In the genomic region with DNA sequence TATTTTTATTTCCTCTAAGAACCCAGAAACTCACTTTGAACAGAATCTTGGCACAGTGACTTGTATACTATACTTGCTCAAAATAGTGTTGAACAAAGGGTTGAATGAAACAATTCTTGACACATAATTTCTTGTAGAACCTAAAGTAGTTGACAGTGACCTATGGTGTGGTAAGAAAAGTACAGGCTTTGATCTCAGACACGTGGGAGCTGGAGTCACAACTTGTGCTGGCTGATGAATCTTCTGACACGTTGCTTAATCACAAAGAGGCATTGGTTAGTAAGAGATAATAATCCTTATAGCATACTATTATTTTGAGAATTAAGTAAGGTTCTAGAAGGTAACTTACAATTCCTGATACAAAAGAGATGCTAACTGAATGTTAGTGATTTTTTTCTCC, we compare ENCODE assay signal across 29 cellular contexts. TPM values are rescaled to one million over a fixed set of nuclear protein-coding genes. Genes with fewer than 3 reads are reported as not detected.
DNase-seq lines count a peak whose midpoint lies in the region; ATAC-seq, FAIRE-seq and TF ChIP-seq lines count a peak whose summit lies in the region.
"Had no signal": no experiment of that assay in that cellular context is flagged by ENCODE, and none has a peak within 500 bp of the region (broad histone marks: within the 10 kb centered on the region; RNA-seq: fewer than 3 reads in every experiment).

No MANE protein-coding gene starts in this region.

- H3K79me2 ChIP-seq in endothelial cell of umbilical vein (ENCODE audit: control insufficient read depth, insufficient read depth, low read length) = no peaks in the 10 kb centered on the region
- H3K79me2 ChIP-seq: parathyroid adenoma had no signal

- dilution Hi-C loops in endothelial cell of umbilical vein (cut with MboI; ENCODE audit: extremely low pct_ligation_motif_present, low sequenced_read_pairs) = no loop called here

- H3K36me3 Mint-ChIP-seq in activated naive CD4-positive, alpha-beta T cell treated with anti-CD3 and anti-CD28 coated beads, Interleukin-2, amount 50 U/mL, for 72 hours = no peaks in the 10 kb centered on the region
- no peaks in the 10 kb centered on the region for H3K36me3 Mint-ChIP-seq in activated CD8-positive, alpha-beta T cell treated with anti-CD3 and anti-CD28 coated beads for 36 hours (ENCODE audit: low read depth)
- H3K36me3 Mint-ChIP-seq: stimulated activated memory B cell treated with anti-CD40 and anti-IgM and Interleukin-4, amounts not matched to agents 10 μg/mL and 1 μg/mL and 100 μg/mL, for 72 hours had no signal

- TF ChIP-seq CTCF in activated CD8-positive, alpha-beta T cell treated with anti-CD3 and anti-CD28 coated beads for 36 hours (IDR thresholded peaks at IDR 0.05) = no peak
- TF ChIP-seq CTCF in endothelial cell of umbilical vein (IDR thresholded peaks at IDR 0.05; ENCODE audit: extremely low read depth in 1 of 2, insufficient read depth in 1 of 2, low read depth in 1 of 2, low read length in 2 of 2) (no peak), spleen (IDR thresholded peaks at IDR 0.05 in 8 of 11, conservative IDR thresholded peaks at IDR 0.05 in 3 of 11) (no peak)

- H3K4me1 Mint-ChIP-seq in activated CD8-positive, alpha-beta T cell treated with anti-CD3 and anti-CD28 coated beads for 36 hours (ENCODE audit: low read depth) = peaks cover 13% of the 10 kb centered on the region
- H3K4me1 Mint-ChIP-seq: stimulated activated memory B cell treated with anti-CD40 and anti-IgM and Interleukin-4, amounts not matched to agents 10 μg/mL and 1 μg/mL and 100 μg/mL, for 72 hours had no signal

- H3K27me3 ChIP-seq in endothelial cell of umbilical vein (ENCODE audit: control insufficient read depth in 2 of 2, insufficient read depth in 2 of 2, low read length in 2 of 2) (no peaks in the 10 kb centered on the region), spleen (replicated peaks in 1 of 7) (no peaks in the 10 kb centered on the region)
- H3K27me3 ChIP-seq: cardiac muscle cell, heart right ventricle, sigmoid colon, testis, uterus had no signal

- H3K9me3 Mint-ChIP-seq in activated naive CD4-positive, alpha-beta T cell treated with anti-CD3 and anti-CD28 coated beads, Interleukin-2, amount 50 U/mL, for 72 hours = no peaks in the 10 kb centered on the region
- no peaks in the 10 kb centered on the region for H3K9me3 Mint-ChIP-seq in activated CD8-positive, alpha-beta T cell treated with anti-CD3 and anti-CD28 coated beads for 36 hours
- H3K9me3 Mint-ChIP-seq: activated T-helper 2 cell treated with anti-CD3 and anti-CD28 coated beads, Interferon-gamma antibody, Interleukin-2, Interleukin-4, amounts not matched to agents 10 μg/mL and 5 μg/mL and 100 μg/mL, durations not matched to agents 14 hours and 24 hours and 36 hours; stimulated activated memory B cell treated with anti-CD40 and anti-IgM and Interleukin-4, amounts not matched to agents 10 μg/mL and 1 μg/mL and 100 μg/mL, for 72 hours had no signal

- H3K4me3 Mint-ChIP-seq in activated CD8-positive, alpha-beta T cell treated with anti-CD3 and anti-CD28 coated beads for 36 hours = no peak overlapping the region
- H3K4me3 Mint-ChIP-seq: dendritic cell treated with granulocyte-macrophage colony-stimulating factor and Interleukin-4, amounts not matched to agents 40 ng/mL and 50 ng/mL, for 4 days; nephron progenitor cell; stimulated activated memory B cell treated with anti-CD40 and anti-IgM and Interleukin-4, amounts not matched to agents 10 μg/mL and 1 μg/mL and 100 μg/mL, for 72 hours had no signal

- H3K4me1 ChIP-seq in endothelial cell of umbilical vein (ENCODE audit: control insufficient read depth, extremely low read depth, insufficient read depth, low read length) = no peaks in the 10 kb centered on the region
- H3K4me1 ChIP-seq in spleen = no peaks in the 10 kb centered on the region
- H3K4me1 ChIP-seq: parathyroid adenoma, sigmoid colon, testis, uterus had no signal

- H3K9me1 ChIP-seq in endothelial cell of umbilical vein (replicated peaks; ENCODE audit: control insufficient read depth, extremely low read depth, insufficient read depth, low read length) = no peaks in the 10 kb centered on the region

- H3K27ac Mint-ChIP-seq in activated naive CD4-positive, alpha-beta T cell treated with anti-CD3 and anti-CD28 coated beads, Interleukin-2, amount 50 U/mL, for 72 hours = peak overlapping the region in 1 of 2 donors; percentile 0
- no peak overlapping the region for H3K27ac Mint-ChIP-seq in activated CD8-positive, alpha-beta T cell treated with anti-CD3 and anti-CD28 coated beads for 36 hours
- H3K27ac Mint-ChIP-seq: activated T-helper 2 cell treated with anti-CD3 and anti-CD28 coated beads, Interferon-gamma antibody, Interleukin-2, Interleukin-4, amounts not matched to agents 10 μg/mL and 5 μg/mL and 100 μg/mL, durations not matched to agents 14 hours and 24 hours and 36 hours; dendritic cell treated with granulocyte-macrophage colony-stimulating factor and Interleukin-4, amounts not matched to agents 40 ng/mL and 50 ng/mL, for 4 days; stimulated activated memory B cell treated with anti-CD40 and anti-IgM and Interleukin-4, amounts not matched to agents 10 μg/mL and 1 μg/mL and 100 μg/mL, for 72 hours had no signal

- no peak overlapping the region for H3K4me3 ChIP-seq in endothelial cell of umbilical vein (replicated peaks in 1 of 3; ENCODE audit: insufficient read depth in 1 of 3, low read depth in 1 of 3, low read length in 3 of 3)
- H3K4me3 ChIP-seq in spleen = no peak overlapping the region
- H3K4me3 ChIP-seq: cardiac muscle cell, heart right ventricle, sigmoid colon, testis, uterus had no signal

- H3K9ac ChIP-seq in endothelial cell of umbilical vein (replicated peaks; ENCODE audit: extremely low read depth, insufficient read depth, low read length) = no peak overlapping the region
- H3K9ac ChIP-seq: parathyroid adenoma had no signal

- 9 to 47% (median 22%) methylated on average over 2 of the region's 2 CpGs for WGBS in spleen, 5 donors

- CTCF ChIA-PET in activated CD8-positive, alpha-beta T cell treated with anti-CD3 and anti-CD28 coated beads for 36 hours (lab: Charles Lee) = no interaction called here
- CTCF ChIA-PET in endothelial cell of umbilical vein (lab: Charles Lee) = no interaction called here

- POLR2A ChIA-PET in activated CD8-positive, alpha-beta T cell treated with anti-CD3 and anti-CD28 coated beads for 36 hours (lab: Charles Lee) = no interaction called here
- POLR2A ChIA-PET in endothelial cell of umbilical vein (lab: Charles Lee) = no interaction called here

- FAIRE-seq in endothelial cell of umbilical vein (lab: Jason Lieb, UNC) = no peak
- FAIRE-seq: TTC549 had no signal

- H3K4me2 ChIP-seq in endothelial cell of umbilical vein (ENCODE audit: insufficient read depth, low read length) = no peak overlapping the region

- H3K36me3 ChIP-seq in endothelial cell of umbilical vein (ENCODE audit: control insufficient read depth in 2 of 2, extremely low read depth in 1 of 2, insufficient read depth in 2 of 2, low read length in 2 of 2) (no peaks in the 10 kb centered on the region), spleen (no peaks in the 10 kb centered on the region)
- H3K36me3 ChIP-seq: cardiac muscle cell, heart right ventricle, sigmoid colon, uterus had no signal

- no peak for DNase-seq in activated naive CD4-positive, alpha-beta T cell treated with anti-CD3 and anti-CD28 coated beads, Interleukin-2, amount 50 U/mL, for 72 hours (ENCODE audit: low spot score in 2 of 2)
- no peak for DNase-seq in activated naive CD4-positive, alpha-beta T cell treated with anti-CD3 and anti-CD28 coated beads, Interleukin-2, amount 50 U/mL, for 16 hours
- DNase-seq in activated CD8-positive, alpha-beta T cell treated with anti-CD3 and anti-CD28 coated beads for 36 hours = peak; percentile 43
- DNase-seq in endothelial cell of umbilical vein (ENCODE audit: low read depth, low spot score) (peak; percentile 49), NCI-H2171 (lab: John Stamatoyannopoulos, UW) (no peak), spleen (no peak)
- DNase-seq in stimulated activated naive CD8-positive, alpha-beta T cell treated with anti-CD3 and anti-CD28 coated beads, Interleukin-15, Interleukin-2, amounts not matched to agents 100 U/mL and 50 U/mL, for 24 hours = peak; percentile 7
- DNase-seq: ACHN; activated CD4-positive, CD25-positive, alpha-beta regulatory T cell treated with anti-CD3 and anti-CD28 coated beads, Interleukin-2, amount 50 U/mL, for 72 hours; amniotic stem cell; C1 segment of cervical spinal cord; GOT3; heart right ventricle; IMR-90; midbrain; NCI-H2171 treated with DMSO at 0.1 percent for 48 hours; nephron progenitor cell; Right ventricle myocardium superior; sigmoid colon; T-helper 1 cell; testis; uterus had no signal

- intact Hi-C loops in activated CD8-positive, alpha-beta T cell treated with anti-CD3 and anti-CD28 coated beads for 36 hours (cut with micrococcal nuclease) = no loop called here
- intact Hi-C loops in endothelial cell of umbilical vein (cut with micrococcal nuclease) (no loop called here), spleen (cut with DNase I; ENCODE audit: low total_unique reads) (no loop called here)

- H3K27ac ChIP-seq in endothelial cell of umbilical vein (ENCODE audit: insufficient read depth, low read depth, low read length) = no peak overlapping the region
- H3K27ac ChIP-seq in spleen = no peak overlapping the region
- H3K27ac ChIP-seq: cardiac muscle cell, heart right ventricle, parathyroid adenoma, sigmoid colon, testis, uterus had no signal

- TF ChIP-seq POLR2A in endothelial cell of umbilical vein (IDR thresholded peaks at IDR 0.05; ENCODE audit: low read depth, low read length) (no peak), spleen (IDR thresholded peaks at IDR 0.05) (no peak)

- no TSS peak for BruUV-seq in endothelial cell of umbilical vein (replicated peaks; lab: Mats Ljungman, UMichigan)

- H2AFZ ChIP-seq in endothelial cell of umbilical vein (ENCODE audit: low read depth, low read length) = no peak overlapping the region
- H2AFZ ChIP-seq: parathyroid adenoma had no signal

- no peaks in the 10 kb centered on the region for H4K20me1 ChIP-seq in endothelial cell of umbilical vein (replicated peaks; ENCODE audit: control insufficient read depth, extremely low read depth, insufficient read depth, low read length)

- peak; percentile 64 to 79 for ATAC-seq in activated naive CD4-positive, alpha-beta T cell treated with anti-CD3 and anti-CD28 coated beads, Interleukin-2, amount 50 U/mL, for 72 hours
- ATAC-seq in activated CD8-positive, alpha-beta T cell treated with anti-CD3 and anti-CD28 coated beads for 36 hours = peak; percentile 92
- ATAC-seq in stimulated activated naive CD8-positive, alpha-beta T cell treated with anti-CD3 and anti-CD28 coated beads, Interleukin-15, Interleukin-2, amounts not matched to agents 100 U/mL and 50 U/mL, for 24 hours = peak; percentile 61
- ATAC-seq in HG02759 (IDR thresholded peaks at IDR 0.05; ENCODE audit: unreplicated experiment) = no peak
- ATAC-seq: heart right ventricle; stimulated activated memory B cell treated with anti-CD40 and anti-IgM and Interleukin-4, amounts not matched to agents 10 μg/mL and 1 μg/mL and 100 μg/mL, for 72 hours had no signal

- H3K9me3 ChIP-seq in endothelial cell of umbilical vein (replicated peaks; ENCODE audit: control insufficient read depth, insufficient read depth, low read length) = no peaks in the 10 kb centered on the region
- H3K9me3 ChIP-seq in spleen = no peaks in the 10 kb centered on the region
- H3K9me3 ChIP-seq: heart right ventricle, sigmoid colon, testis, uterus had no signal

- no peaks in the 10 kb centered on the region for H3K27me3 Mint-ChIP-seq in activated CD8-positive, alpha-beta T cell treated with anti-CD3 and anti-CD28 coated beads for 36 hours

RNA-seq across cellular contexts. Expression of a gene that starts 30.6 kb away (rescaled TPM):
- 10 to 100 TPM; 17.9 to 32.6 TPM for total RNA-seq in activated naive CD4-positive, alpha-beta T cell treated with anti-CD3 and anti-CD28 coated beads, Interleukin-2, amount 50 U/mL, for 72 hours
- 10 to 100 TPM; 28.3 to 29.2 TPM for total RNA-seq in activated CD8-positive, alpha-beta T cell treated with anti-CD3 and anti-CD28 coated beads for 36 hours
- total RNA-seq in endothelial cell of umbilical vein = 37.3 and 39.8 TPM in 2 replicates
- 2.7 and 4.2 TPM in 2 replicates for polyA plus RNA-seq in endothelial cell of umbilical vein
- polyA plus RNA-seq in endothelial cell of umbilical vein (2011; cell fraction: cytosol; rRNA removed) = 8.2 and 8.6 TPM in 2 replicates
- 12.9 and 17.5 TPM in 2 replicates for polyA plus RNA-seq in endothelial cell of umbilical vein (2011; cell fraction: nucleus; rRNA removed)
- 14.0 and 19.8 TPM in 2 replicates for polyA plus RNA-seq in endothelial cell of umbilical vein (2012)
- 5.3 and 6.8 TPM in 2 replicates for polyA minus RNA-seq in endothelial cell of umbilical vein
- 9.2 TPM for polyA minus RNA-seq in endothelial cell of umbilical vein (2011; cell fraction: cytosol; rRNA and poly(A)+ RNA removed)
- 31.3 and 38.1 TPM in 2 replicates for polyA minus RNA-seq in endothelial cell of umbilical vein (2011; cell fraction: nucleus; rRNA and poly(A)+ RNA removed)
- total RNA-seq in spleen = 10 to 100 TPM; 25.3 to 41.9 (median 33.9) TPM
- 10 to 100 TPM in 1 of 3 donors, 1 to 10 TPM in 2; 7.2 to 10.5 (median 8.4) TPM for polyA plus RNA-seq in spleen

Comparison
In these comparisons a context has a peak if more than half of its experiments do, and no peak if none do; other contexts are left out.
1. DNase-seq: peak in activated CD8-positive, alpha-beta T cell treated with anti-CD3 and anti-CD28 coated beads for 36 hours (single experiment), endothelial cell of umbilical vein (single experiment) and stimulated activated naive CD8-positive, alpha-beta T cell treated with anti-CD3 and anti-CD28 coated beads, Interleukin-15, Interleukin-2, amounts not matched to agents 100 U/mL and 50 U/mL, for 24 hours (single experiment); none in activated naive CD4-positive, alpha-beta T cell treated with anti-CD3 and anti-CD28 coated beads, Interleukin-2, amount 50 U/mL, for 72 hours (0 of 2), activated naive CD4-positive, alpha-beta T cell treated with anti-CD3 and anti-CD28 coated beads, Interleukin-2, amount 50 U/mL, for 16 hours (single experiment), NCI-H2171 (single experiment) and spleen (single experiment).